1 cellular context compared by ENCODE assay signal in genomic region chr15:66461917-66462316, GRCh38.
TF ChIP-seq lines count a peak whose summit lies in the region.

No MANE protein-coding gene starts in this region.

TF ChIP-seq in HCT116, 20 proteins besides CTCF, POLR2A, EP300 and RAD21 (continued from another document):
- TF ChIP-seq MAX (IDR thresholded peaks at IDR 0.05) (no peak), ZFX (IDR thresholded peaks at IDR 0.05) (no peak), EZH2 (IDR thresholded peaks at IDR 0.05) (no peak), JUND (IDR thresholded peaks at IDR 0.05) (no peak), SP1 (IDR thresholded peaks at IDR 0.05; ENCODE audit: low read depth) (no peak; the same call in 1 of the 2 replicates), ZBTB33 (IDR thresholded peaks at IDR 0.05; ENCODE audit: extremely low read depth, insufficient replicate concordance, low read length) (no peak), CBX3 (IDR thresholded peaks at IDR 0.05; ENCODE audit: low read depth) (0 out of 2 replicates have a peak, but pooled peaks have one; percentile 12), SIN3A (IDR thresholded peaks at IDR 0.05; ENCODE audit: low read depth) (no peak), REST (IDR thresholded peaks at IDR 0.05; ENCODE audit: low read depth) (no peak), EGR1 (IDR thresholded peaks at IDR 0.05; ENCODE audit: low read depth) (peak; percentile 47; the same call in 1 of the 2 replicates), ELF1 (IDR thresholded peaks at IDR 0.05; ENCODE audit: borderline replicate concordance, low read depth) (no peak), ZNF274 (IDR thresholded peaks at IDR 0.05; ENCODE audit: low read depth, low read length) (no peak), ATF3 (IDR thresholded peaks at IDR 0.05) (no peak), POLR2AphosphoS5 (IDR thresholded peaks at IDR 0.05; ENCODE audit: low read depth, low read length) (no peak), EZH2phosphoT487 (IDR thresholded peaks at IDR 0.05; ENCODE audit: borderline replicate concordance) (no peak), CEBPB (IDR thresholded peaks at IDR 0.05; ENCODE audit: low read depth) (peak; percentile 65), SRF (IDR thresholded peaks at IDR 0.05; ENCODE audit: low read depth) (no peak), FOSL1 (IDR thresholded peaks at IDR 0.05; ENCODE audit: low read depth) (peak; percentile 59)
